In genomic region chr2:124382067-124382618, GRCh38 we compare ENCODE assay signal across 24 cellular contexts.
"Had no signal": no experiment of that assay in that cellular context is flagged by ENCODE, and none has a peak within 500 bp of the region (broad histone marks: within the 10 kb centered on the region; RNA-seq: fewer than 3 reads in every experiment).

No MANE protein-coding gene starts in this region.

- H3K79me2 ChIP-seq: parathyroid adenoma had no signal

- H3K27ac ChIP-seq: coronary artery, neural progenitor cell, parathyroid adenoma, sigmoid colon, suprapubic skin, transverse colon, upper lobe of right lung, uterus had no signal

- H3K9me3 ChIP-seq: mucosa of descending colon, sigmoid colon, suprapubic skin, transverse colon, upper lobe of right lung, uterus had no signal

- FAIRE-seq: endometrium, frontal cortex, kidney had no signal

- H3K4me3 ChIP-seq: coronary artery, lung, mucosa of descending colon, neural progenitor cell, sigmoid colon, suprapubic skin, transverse colon, upper lobe of right lung, uterus had no signal

- H3K27me3 ChIP-seq: neural progenitor cell, sigmoid colon, suprapubic skin, transverse colon, upper lobe of right lung, uterus had no signal

- H3K4me1 ChIP-seq: neural progenitor cell, parathyroid adenoma, sigmoid colon, suprapubic skin, transverse colon, upper lobe of right lung, uterus had no signal

- DNase-seq: dermis blood vessel endothelial cell; effector memory CD8-positive, alpha-beta T cell; kidney; mucosa of descending colon; naive B cell; right cardiac atrium; sigmoid colon; stimulated activated CD4-positive, alpha-beta T cell treated with anti-CD3 and anti-CD28 coated beads, Interleukin-2, amount 100 ng/mL, for 24 hours; stimulated activated CD4-positive, alpha-beta T cell treated with anti-CD3 and anti-CD28 coated beads, Interleukin-4, amount 100 ng/mL, for 4 hours; stimulated activated naive CD8-positive, alpha-beta T cell treated with anti-CD3 and anti-CD28 coated beads, Interleukin-15, Interleukin-2, amounts not matched to agents 100 U/mL and 50 U/mL, for 24 hours; transverse colon; upper lobe of right lung; uterus had no signal

- H3K4me1 Mint-ChIP-seq: memory B cell; naive B cell; nephron; neural progenitor cell; stimulated activated memory B cell treated with anti-CD40 and anti-IgM and Interleukin-4, amounts not matched to agents 10 μg/mL and 1 μg/mL and 100 μg/mL, for 72 hours had no signal

- H2AFZ ChIP-seq: neural progenitor cell, parathyroid adenoma had no signal

- H3K4me3 Mint-ChIP-seq: effector memory CD8-positive, alpha-beta T cell; memory B cell; naive B cell; nephron; neural progenitor cell; stimulated activated memory B cell treated with anti-CD40 and anti-IgM and Interleukin-4, amounts not matched to agents 10 μg/mL and 1 μg/mL and 100 μg/mL, for 72 hours had no signal

- H3K36me3 ChIP-seq: neural progenitor cell, sigmoid colon, suprapubic skin, transverse colon, upper lobe of right lung, uterus had no signal

- H3K36me3 Mint-ChIP-seq: memory B cell; naive B cell; neural progenitor cell; stimulated activated memory B cell treated with anti-CD40 and anti-IgM and Interleukin-4, amounts not matched to agents 10 μg/mL and 1 μg/mL and 100 μg/mL, for 72 hours had no signal

- H3K27me3 Mint-ChIP-seq: effector memory CD8-positive, alpha-beta T cell; memory B cell; naive B cell; progenitor cell of endocrine pancreas; stimulated activated memory B cell treated with anti-CD40 and anti-IgM and Interleukin-4, amounts not matched to agents 10 μg/mL and 1 μg/mL and 100 μg/mL, for 72 hours had no signal

- H3K9ac ChIP-seq: neural progenitor cell, parathyroid adenoma had no signal

- H3K4me2 ChIP-seq: neural progenitor cell had no signal

- H3K9me3 Mint-ChIP-seq: nephron had no signal

- H3K27ac Mint-ChIP-seq: effector memory CD8-positive, alpha-beta T cell; memory B cell; naive B cell; nephron; neural progenitor cell; progenitor cell of endocrine pancreas; stimulated activated memory B cell treated with anti-CD40 and anti-IgM and Interleukin-4, amounts not matched to agents 10 μg/mL and 1 μg/mL and 100 μg/mL, for 72 hours had no signal
